ENCODE assay signal across 8 cellular contexts in genomic region chr5:169637085-169637855, GRCh38. TPM values are rescaled to one million over a fixed set of nuclear protein-coding genes. Genes with fewer than 3 reads are reported as not detected.
DNase-seq lines count a peak whose midpoint lies in the region; ATAC-seq and TF ChIP-seq lines count a peak whose summit lies in the region.

TSS of gene DOCK2 (plus strand) at chr5:169637275. CDS start at chr5:169637327, 52 bp downstream.

- CTCF ChIA-PET in activated CD8-positive, alpha-beta T cell treated with anti-CD3 and anti-CD28 coated beads, Interleukin-2, amount 10 ng/mL, durations not matched to agents 7 days and 5 days (lab: Charles Lee), result interaction anchor here (0.8 to 1.4 kb wide), 6 partner anchors 9 to 56 kb away, joined by 3 to 7 read pairs (median 5); no protein-coding TSS in a partner anchor

- TF ChIP-seq POLR2A in esophagus squamous epithelium (IDR thresholded peaks at IDR 0.05), result no peak
- no peak for TF ChIP-seq POLR2A in tibial nerve (IDR thresholded peaks at IDR 0.05)

- H3K4me1 ChIP-seq in esophagus squamous epithelium (peaks cover 0 to 15% (median 0%) of the 10 kb centered on the region in 3 donors), tibial nerve (peaks cover 0 to 4% (median 0%) of the 10 kb centered on the region in 4 donors)

- H3K27me3 ChIP-seq in esophagus squamous epithelium (peaks cover 0 to 42% (median 2%) of the 10 kb centered on the region in 4 donors), tibial nerve (peaks cover 0 to 23% of the 10 kb centered on the region in 2 donors)

- ATAC-seq in GM21360 (IDR thresholded peaks at IDR 0.05; ENCODE audit: unreplicated experiment), result peak; percentile 87
- peak; percentile 83 for ATAC-seq in activated CD8-positive, alpha-beta T cell treated with anti-CD3 and anti-CD28 coated beads, Interleukin-2, amount 10 ng/mL, durations not matched to agents 7 days and 5 days

- intact Hi-C loops in esophagus squamous epithelium (cut with DNase I), result no loop called here

- peak within 1 kb of the TSS; percentile 76 to 93 (median 89) for H3K27ac Mint-ChIP-seq in IgD-negative memory B cell
- H3K27ac Mint-ChIP-seq in activated CD8-positive, alpha-beta T cell treated with anti-CD3 and anti-CD28 coated beads, Interleukin-2, amount 10 ng/mL, durations not matched to agents 7 days and 5 days, result peak within 1 kb of the TSS; percentile 93
- H3K27ac Mint-ChIP-seq in osteocyte (ENCODE audit: unreplicated experiment), result no peak within 1 kb of the TSS

- H3K4me3 Mint-ChIP-seq in IgD-negative memory B cell (peak within 1 kb of the TSS; percentile 81 to 97 (median 92)), osteocyte (ENCODE audit: unreplicated experiment) (no peak within 1 kb of the TSS)
- H3K4me3 Mint-ChIP-seq in activated CD8-positive, alpha-beta T cell treated with anti-CD3 and anti-CD28 coated beads, Interleukin-2, amount 10 ng/mL, durations not matched to agents 7 days and 5 days, result peak within 1 kb of the TSS; percentile 83

- H3K36me3 Mint-ChIP-seq in IgD-negative memory B cell (peaks cover 4% of the 10 kb centered on the region), osteocyte (ENCODE audit: unreplicated experiment) (peaks cover 2% of the 10 kb centered on the region)
- peaks cover 49% of the 10 kb centered on the region for H3K36me3 Mint-ChIP-seq in activated CD8-positive, alpha-beta T cell treated with anti-CD3 and anti-CD28 coated beads, Interleukin-2, amount 10 ng/mL, durations not matched to agents 7 days and 5 days (ENCODE audit: low read depth)

- H3K4me1 Mint-ChIP-seq in IgD-negative memory B cell (peaks cover 35 to 42% (median 39%) of the 10 kb centered on the region in 3 donors), osteocyte (ENCODE audit: unreplicated experiment) (peaks cover 7% of the 10 kb centered on the region)
- peaks cover 54% of the 10 kb centered on the region for H3K4me1 Mint-ChIP-seq in activated CD8-positive, alpha-beta T cell treated with anti-CD3 and anti-CD28 coated beads, Interleukin-2, amount 10 ng/mL, durations not matched to agents 7 days and 5 days (ENCODE audit: low read depth)

- no peak for TF ChIP-seq CTCF in esophagus squamous epithelium (IDR thresholded peaks at IDR 0.05)
- no peak for TF ChIP-seq CTCF in osteocyte (IDR thresholded peaks at IDR 0.05)
- TF ChIP-seq CTCF in tibial nerve (IDR thresholded peaks at IDR 0.05), result no peak

- no peaks in the 10 kb centered on the region for H3K27me3 Mint-ChIP-seq in IgD-negative memory B cell
- H3K27me3 Mint-ChIP-seq in activated CD8-positive, alpha-beta T cell treated with anti-CD3 and anti-CD28 coated beads, Interleukin-2, amount 10 ng/mL, durations not matched to agents 7 days and 5 days (ENCODE audit: low read depth), result peaks cover 2% of the 10 kb centered on the region
- H3K27me3 Mint-ChIP-seq in osteocyte (ENCODE audit: unreplicated experiment), result no peaks in the 10 kb centered on the region

- peaks cover 0 to 9% (median 3%) of the 10 kb centered on the region in 3 donors for H3K9me3 Mint-ChIP-seq in IgD-negative memory B cell
- peaks cover 12% of the 10 kb centered on the region for H3K9me3 Mint-ChIP-seq in activated CD8-positive, alpha-beta T cell treated with anti-CD3 and anti-CD28 coated beads, Interleukin-2, amount 10 ng/mL, durations not matched to agents 7 days and 5 days (ENCODE audit: insufficient read depth)
- H3K9me3 Mint-ChIP-seq in osteocyte (ENCODE audit: unreplicated experiment), result peaks cover 14% of the 10 kb centered on the region

- H3K9me3 ChIP-seq in esophagus squamous epithelium (peaks cover 0 to 10% (median 5%) of the 10 kb centered on the region in 3 donors), tibial nerve (peaks cover 0 to 20% (median 2%) of the 10 kb centered on the region in 4 donors)

- no peak for TF ChIP-seq EP300 in tibial nerve (IDR thresholded peaks at IDR 0.05)

- DNase-seq in CD1c-positive myeloid dendritic cell (ENCODE audit: extremely low spot score), result peak; percentile 83
- peak; percentile 87 for DNase-seq in activated CD8-positive, alpha-beta T cell treated with anti-CD3 and anti-CD28 coated beads, Interleukin-2, amount 10 ng/mL, durations not matched to agents 7 days and 5 days
- DNase-seq in esophagus squamous epithelium (lab: John Stamatoyannopoulos, UW), result peak; percentile 14
- no peak for DNase-seq in osteocyte (ENCODE audit: extremely low spot score, unreplicated experiment)
- DNase-seq in tibial nerve (ENCODE audit: low spot score in 2 of 2), result peak in 1 of 2 donors; percentile 21
- DNase-seq in NCI-H774 (lab: John Stamatoyannopoulos, UW), result no peak

- WGBS in esophagus squamous epithelium, 2 donors, result 4 to 9% methylated on average over 9 to 17 of the region's 55 CpGs
- WGBS in tibial nerve, 2 donors, result 2 to 3% methylated on average over 27 to 54 of the region's 55 CpGs

- POLR2A ChIA-PET in activated CD8-positive, alpha-beta T cell treated with anti-CD3 and anti-CD28 coated beads, Interleukin-2, amount 10 ng/mL, durations not matched to agents 7 days and 5 days (lab: Charles Lee), result interaction anchor here (0.7 to 3.2 kb wide), 17 partner anchors 10 to 166 kb away, joined by 3 to 40 read pairs (median 5); partner anchors contain the start of gene SPDL1

- no peaks in the 10 kb centered on the region for H3K36me3 ChIP-seq in esophagus squamous epithelium
- H3K36me3 ChIP-seq in tibial nerve, result no peaks in the 10 kb centered on the region

- H3K4me3 ChIP-seq in esophagus squamous epithelium, result peak within 1 kb of the TSS; percentile 16 to 68 (median 36)
- H3K4me3 ChIP-seq in tibial nerve, result peak within 1 kb of the TSS in 3 of 4 donors; percentile 16 to 65 (median 51)

- peak within 1 kb of the TSS in 3 of 4 donors; percentile 68 to 86 (median 75) for H3K27ac ChIP-seq in esophagus squamous epithelium
- H3K27ac ChIP-seq in tibial nerve, result peak within 1 kb of the TSS in 1 of 4 donors; percentile 81

RNA-seq across cellular contexts. Expression of gene DOCK2, which starts in this region (rescaled TPM):
- 114 TPM for polyA plus RNA-seq in IgD-negative memory B cell
- 100 to 1,000 TPM; 318 to 320 TPM for total RNA-seq in activated CD8-positive, alpha-beta T cell treated with anti-CD3 and anti-CD28 coated beads, Interleukin-2, amount 10 ng/mL, durations not matched to agents 7 days and 5 days
- total RNA-seq in esophagus squamous epithelium (10 to 100 TPM in 2 of 4 donors, 1 to 10 TPM in 2; 4.1 to 14.5 (median 10.0) TPM), osteocyte (11.6 and 12.4 TPM in 2 replicates), tibial nerve (10 to 100 TPM; 14.9 to 83.4 (median 23.8) TPM)

Comparison
In these comparisons a context has a peak if more than half of its experiments do, and no peak if none do; other contexts are left out.
1. DNase-seq: peak in CD1c-positive myeloid dendritic cell (single experiment), activated CD8-positive, alpha-beta T cell treated with anti-CD3 and anti-CD28 coated beads, Interleukin-2, amount 10 ng/mL, durations not matched to agents 7 days and 5 days (single experiment) and esophagus squamous epithelium (single experiment); none in osteocyte (single experiment) and NCI-H774 (single experiment).